8 cellular contexts compared by ENCODE assay signal in the genomic region with DNA sequence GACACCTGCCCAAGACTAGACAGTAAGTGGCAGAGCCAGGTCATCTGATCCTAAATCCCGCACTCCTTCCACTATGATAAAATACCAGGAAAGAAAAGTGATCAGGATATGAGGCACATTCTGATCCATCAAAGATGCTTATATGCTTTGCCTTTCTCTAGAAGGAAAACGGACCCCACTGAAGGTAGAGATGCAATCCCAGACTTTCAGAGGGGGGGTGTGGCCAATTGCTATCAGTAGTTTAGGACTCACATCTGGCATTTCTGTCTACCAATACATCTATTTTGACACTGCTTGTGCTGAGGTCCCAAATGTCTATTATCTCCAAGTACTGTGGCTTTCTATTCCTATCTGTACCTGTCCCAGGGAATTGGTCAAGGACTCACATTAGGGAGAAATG. TPM values are rescaled to one million over a fixed set of nuclear protein-coding genes. Genes with fewer than 3 reads are reported as not detected.
DNase-seq lines count a peak whose midpoint lies in the region; ATAC-seq, FAIRE-seq and TF ChIP-seq lines count a peak whose summit lies in the region.

No MANE protein-coding gene starts in this region.

- H2AK5ac ChIP-seq in mesenchymal stem cell (ENCODE audit: low read length, severe bottlenecking): no peak overlapping the region

- TF ChIP-seq CTCF in cardiac muscle cell (IDR thresholded peaks at IDR 0.05; ENCODE audit: low read depth, low read length) (no peak), K562 (IDR thresholded peaks at IDR 0.05 in 2 of 3, conservative IDR thresholded peaks at IDR 0.05 in 1 of 3; ENCODE audit: insufficient read depth in 2 of 3, low read depth in 1 of 3, low read length in 3 of 3) (no peak), WERI-Rb-1 (IDR thresholded peaks at IDR 0.05; ENCODE audit: low read depth, low read length) (no peak)

- no peak overlapping the region for H2BK12ac ChIP-seq in mesenchymal stem cell (ENCODE audit: low read length in 2 of 2)

- H3K4ac ChIP-seq in mesenchymal stem cell (ENCODE audit: low read depth in 1 of 2, low read length in 2 of 2): no peak overlapping the region

- no peaks in the 10 kb centered on the region for H3K9me1 ChIP-seq in K562 (ENCODE audit: control insufficient read depth, insufficient read depth, low read length)

- H2BK5ac ChIP-seq in mesenchymal stem cell (ENCODE audit: low read depth, low read length, poor library complexity, severe bottlenecking): no peak overlapping the region

- H3K27ac ChIP-seq in cardiac muscle cell (no peak overlapping the region), K562 (ENCODE audit: extremely low read depth, low read depth, low read length) (peak overlapping the region; percentile 99; the same call in 1 of the 3 replicates), mesenchymal stem cell (ENCODE audit: low read length, poor library complexity, severe bottlenecking) (no peak overlapping the region), urinary bladder (ENCODE audit: low read depth) (no peak overlapping the region), WERI-Rb-1 (no peak overlapping the region)

- in situ Hi-C loops in K562 (cut with MboI): no loop called here

- H3K27me3 ChIP-seq in cardiac muscle cell (no peaks in the 10 kb centered on the region), K562 (ENCODE audit: control insufficient read depth in 2 of 2, insufficient read depth in 2 of 2, low read length in 2 of 2) (no peaks in the 10 kb centered on the region), mesenchymal stem cell (ENCODE audit: control insufficient read depth in 1 of 2, insufficient read depth in 1 of 2, low read length in 2 of 2) (no peaks in the 10 kb centered on the region), WERI-Rb-1 (ENCODE audit: insufficient read depth, low read depth, severe bottlenecking) (no peaks in the 10 kb centered on the region)

- TF ChIP-seq EP300 in K562 (IDR thresholded peaks at IDR 0.05; ENCODE audit: low read length): no peak

- peaks cover 33% of the 10 kb centered on the region for H4K20me1 ChIP-seq in K562 (replicated peaks; ENCODE audit: control insufficient read depth, insufficient read depth, low read length)

- H3K9ac ChIP-seq in K562 (ENCODE audit: insufficient read depth in 1 of 2, low read depth in 2 of 2, low read length in 2 of 2) (peak overlapping the region; percentile 98 to 99; a peak in 3 of 4 replicates), mesenchymal stem cell (ENCODE audit: low read length) (peak overlapping the region; percentile 99)

- H3K36me3 ChIP-seq in cardiac muscle cell (peaks cover 4% of the 10 kb centered on the region), K562 (ENCODE audit: control insufficient read depth, insufficient read depth, low read length) (peaks cover 47% of the 10 kb centered on the region), mesenchymal stem cell (ENCODE audit: control insufficient read depth in 1 of 2, insufficient read depth in 2 of 2, low read depth in 1 of 2, low read length in 2 of 2) (peaks cover 6 to 42% of the 10 kb centered on the region in 2 experiments), urinary bladder (ENCODE audit: insufficient read depth) (no peaks in the 10 kb centered on the region), WERI-Rb-1 (peaks cover 3% of the 10 kb centered on the region; the same call in 1 of the 2 replicates)

- CTCF ChIA-PET in K562 (lab: Yijun Ruan, JAX; ENCODE audit: low intra/inter-chr PET ratio): no interaction called here

- H3K4me2 ChIP-seq in K562 (ENCODE audit: insufficient read depth, low read length) (peak overlapping the region; percentile 99), mesenchymal stem cell (ENCODE audit: low read length, poor library complexity, severe bottlenecking) (peak overlapping the region; percentile 80)

- H2BK15ac ChIP-seq in mesenchymal stem cell (ENCODE audit: low read depth, poor library complexity, severe bottlenecking): no peak overlapping the region

- H3K4me3 ChIP-seq in cardiac muscle cell (peak overlapping the region; percentile 73), K562 (peak overlapping the region; percentile 98), mesenchymal stem cell (ENCODE audit: insufficient read depth in 1 of 2, low read depth in 1 of 2, low read length in 2 of 2) (peak overlapping the region in 1 of 2 experiments; percentile 98), urinary bladder (ENCODE audit: low read depth, low read length) (peak overlapping the region; percentile 62), WERI-Rb-1 (ENCODE audit: low read depth, low read length) (no peak overlapping the region)

- no peak for TF ChIP-seq RAD21 in K562 (CRISPR knock-in tag; conservative IDR thresholded peaks at IDR 0.05 in 1 of 2, IDR thresholded peaks at IDR 0.05 in 1 of 2)

- peaks cover 84% of the 10 kb centered on the region for H3K79me2 ChIP-seq in K562 (ENCODE audit: control insufficient read depth, insufficient read depth, low read length)

- DNase-seq in cardiac muscle cell (ENCODE audit: low read depth in 1 of 2, low spot score in 1 of 2) (no peak), cardiac septum (ENCODE audit: low spot score) (no peak), K562 (ENCODE audit: extremely low read depth in 1 of 4, low spot score in 3 of 4) (peak in 1 of 4 experiments; percentile 69), mesenchymal stem cell (no peak), NCI-H1930 (lab: John Stamatoyannopoulos, UW) (no peak), SHP77 treated with DMSO at 0.1 percent for 48 hours (lab: John Stamatoyannopoulos, UW) (no peak), WERI-Rb-1 (no peak)

- H3K79me1 ChIP-seq in mesenchymal stem cell (replicated peaks; ENCODE audit: low read length, poor library complexity, severe bottlenecking): peaks cover 8% of the 10 kb centered on the region

- H4K8ac ChIP-seq in mesenchymal stem cell (ENCODE audit: low read length): no peak overlapping the region

- FAIRE-seq in K562 (lab: Jason Lieb, UNC): peak; percentile 58

- BruUV-seq in K562 (replicated peaks; lab: Mats Ljungman, UMichigan): no TSS peak

- no peak overlapping the region for H3K14ac ChIP-seq in mesenchymal stem cell (ENCODE audit: low read length in 2 of 2)

- H2BK120ac ChIP-seq in mesenchymal stem cell (ENCODE audit: low read depth, low read length): no peak overlapping the region

- no peak overlapping the region for H3K23ac ChIP-seq in mesenchymal stem cell (ENCODE audit: low read length in 2 of 2)

- H3K18ac ChIP-seq in mesenchymal stem cell (ENCODE audit: low read depth in 1 of 2, low read length in 2 of 2): no peak overlapping the region

- 0% methylated on average over 2 of the region's 2 CpGs for WGBS in K562 (ENCODE audit: insufficient coverage, low coverage, missing lambda C conversion rate)
- 54% methylated on average over 1 of the region's 2 CpGs for WGBS in mesenchymal stem cell
- WGBS in urinary bladder: 34% methylated on average over 2 of the region's 2 CpGs

- no peak for TF ChIP-seq POLR2A in K562 (conservative IDR thresholded peaks at IDR 0.05)

- H2AFZ ChIP-seq in K562 (ENCODE audit: low read depth, low read length) (no peak overlapping the region), mesenchymal stem cell (ENCODE audit: low read depth, low read length) (no peak overlapping the region)

- peaks cover 19% of the 10 kb centered on the region for H3K4me1 ChIP-seq in cardiac muscle cell (ENCODE audit: low read depth)
- peaks cover 23 to 25% of the 10 kb centered on the region in 2 experiments; a peak in 4 of 5 replicates for H3K4me1 ChIP-seq in K562 (replicated peaks in 1 of 2; ENCODE audit: control insufficient read depth in 2 of 2, insufficient read depth in 2 of 2, low read length in 2 of 2)
- peaks cover 3% of the 10 kb centered on the region for H3K4me1 ChIP-seq in mesenchymal stem cell (ENCODE audit: control insufficient read depth, insufficient read depth, low read depth, low read length)
- H3K4me1 ChIP-seq in urinary bladder (ENCODE audit: insufficient read depth): peaks cover 2% of the 10 kb centered on the region

- POLR2A ChIA-PET in K562 (lab: Yijun Ruan, JAX): interaction anchor here (0.8 to 13.0 kb wide), 3 partner anchors 14 to 22 kb away, joined by 5 to 185 read pairs (median 5); a partner anchor contains a TSS

- intact Hi-C loops in cardiac septum (cut with DNase I) (no loop called here), K562 (cut with micrococcal nuclease) (no loop called here)

- H3K9me3 ChIP-seq in cardiac muscle cell (ENCODE audit: low read depth): no peaks in the 10 kb centered on the region
- H3K9me3 ChIP-seq in K562 (replicated peaks; ENCODE audit: control insufficient read depth, insufficient read depth, low read depth, low read length): no peaks in the 10 kb centered on the region
- H3K9me3 ChIP-seq in mesenchymal stem cell (ENCODE audit: control insufficient read depth, low read length): no peaks in the 10 kb centered on the region
- no peaks in the 10 kb centered on the region for H3K9me3 ChIP-seq in WERI-Rb-1 (ENCODE audit: severe bottlenecking)

- ATAC-seq in K562: no peak

- H4K91ac ChIP-seq in mesenchymal stem cell (ENCODE audit: low read length): no peak overlapping the region

RNA-seq across cellular contexts. Expression of a gene that starts 1.7 kb away (rescaled TPM):
- total RNA-seq in cardiac muscle cell: 10.4 and 12.3 TPM in 2 replicates
- 9.5 and 10.5 TPM in 2 replicates for polyA plus RNA-seq in cardiac muscle cell
- 9.1 TPM for total RNA-seq in cardiac septum
- total RNA-seq in K562 (2011; cell fraction: chromatin; rRNA removed; ENCODE audit: low replicate concordance): 34.8 and 81.1 TPM in 2 replicates
- total RNA-seq in K562 (2011; cell fraction: nucleolus; rRNA removed): 29.7 and 40.4 TPM in 2 replicates
- 48.1 and 60.9 TPM in 2 replicates for total RNA-seq in K562 (2011; cell fraction: nucleoplasm; rRNA removed)
- total RNA-seq in K562 (2014; rRNA removed): 6.1 and 6.5 TPM in 2 replicates
- 13.5 and 13.9 TPM in 2 replicates for total RNA-seq in K562 (2014; rRNA removed; fragmentation: Illumina TruSeq; extraction: Trizol)
- 10.5 and 12.8 TPM in 2 replicates for total RNA-seq in K562 (2015; rRNA removed; fragmentation: Illumina TruSeq; extraction: Trizol)
- 13.5 and 14.2 TPM in 2 replicates for total RNA-seq in K562 (2021)
- polyA plus RNA-seq in K562 (2011; rRNA removed): 21.9 and 24.1 TPM in 2 replicates
- polyA plus RNA-seq in K562 (2011; cell fraction: cytosol; rRNA removed): 5.6 and 11.8 TPM in 2 replicates
- 30.2 and 31.5 TPM in 2 replicates for polyA plus RNA-seq in K562 (2011; cell fraction: nucleus; rRNA removed)
- 12.9 and 20.0 TPM in 2 replicates for polyA plus RNA-seq in K562 (2012)
- 15.8 and 17.2 TPM in 2 replicates for polyA plus RNA-seq in K562 (2014; fragmentation: Illumina TruSeq; extraction: Trizol)
- polyA plus RNA-seq in K562 (2014; fragmentation: Nextera tagmentation; extraction: Ambion mirVana): 1 to 10 TPM; 3.3 to 3.7 TPM
- 18.0 and 20.0 TPM in 2 replicates for polyA plus RNA-seq in K562 (2014; rRNA removed)
- polyA minus RNA-seq in K562 (2011; rRNA and poly(A)+ RNA removed): 17.6 and 20.0 TPM in 2 replicates
- polyA minus RNA-seq in K562 (2011; cell fraction: cytosol; rRNA and poly(A)+ RNA removed): 6.1 and 6.8 TPM in 2 replicates
- polyA minus RNA-seq in K562 (2011; cell fraction: nucleus; rRNA and poly(A)+ RNA removed): 11.4 and 21.9 TPM in 2 replicates
- polyA plus RNA-seq in mesenchymal stem cell (2013, experiment 1 of 2): 4.2 TPM
- 4.0 TPM for polyA plus RNA-seq in mesenchymal stem cell (2013, experiment 2 of 2)
- 14.1 TPM for total RNA-seq in urinary bladder
- 13.8 TPM for polyA plus RNA-seq in urinary bladder

RNA-seq across cellular contexts. Expression of a gene that starts 15.6 kb away (rescaled TPM):
- total RNA-seq in cardiac muscle cell (2,235 and 2,267 TPM in 2 replicates), cardiac septum (557 TPM), K562 (2014; rRNA removed) (4,051 and 4,420 TPM in 2 replicates), K562 (2014; rRNA removed; fragmentation: Illumina TruSeq; extraction: Trizol) (2,268 and 2,618 TPM in 2 replicates), K562 (2015; rRNA removed; fragmentation: Illumina TruSeq; extraction: Trizol) (3,776 and 3,843 TPM in 2 replicates), K562 (2021) (2,303 and 2,318 TPM in 2 replicates), urinary bladder (2,993 TPM)
- polyA plus RNA-seq in cardiac muscle cell (803 and 899 TPM in 2 replicates), K562 (2011; rRNA removed) (3,764 and 5,908 TPM in 2 replicates), K562 (2014; fragmentation: Illumina TruSeq; extraction: Trizol) (3,833 and 4,270 TPM in 2 replicates), K562 (2014; fragmentation: Nextera tagmentation; extraction: Ambion mirVana) (1,000 to 10,000 TPM; 3,894 to 5,311 TPM), K562 (2014; rRNA removed) (3,427 and 3,846 TPM in 2 replicates), urinary bladder (2,408 TPM)
- total RNA-seq in K562 (2011; cell fraction: chromatin; rRNA removed; ENCODE audit: low replicate concordance): 854 and 1,455 TPM in 2 replicates
- 1,835 and 1,893 TPM in 2 replicates for total RNA-seq in K562 (2011; cell fraction: nucleolus; rRNA removed)
- total RNA-seq in K562 (2011; cell fraction: nucleoplasm; rRNA removed): 1,718 and 2,743 TPM in 2 replicates
- 7,594 and 7,810 TPM in 2 replicates for polyA plus RNA-seq in K562 (2011; cell fraction: cytosol; rRNA removed)
- polyA plus RNA-seq in K562 (2011; cell fraction: nucleus; rRNA removed): 2,830 and 3,465 TPM in 2 replicates
- polyA plus RNA-seq in K562 (2012): 3,329 and 5,405 TPM in 2 replicates
- polyA minus RNA-seq in K562 (2011; rRNA and poly(A)+ RNA removed): 4,917 and 6,085 TPM in 2 replicates
- 3,397 and 3,535 TPM in 2 replicates for polyA minus RNA-seq in K562 (2011; cell fraction: cytosol; rRNA and poly(A)+ RNA removed)
- polyA minus RNA-seq in K562 (2011; cell fraction: nucleus; rRNA and poly(A)+ RNA removed): 973 and 1,854 TPM in 2 replicates
- polyA plus RNA-seq in mesenchymal stem cell (2013, experiment 1 of 2): 2,784 TPM
- 2,751 TPM for polyA plus RNA-seq in mesenchymal stem cell (2013, experiment 2 of 2)

RNA-seq across cellular contexts. Expression of a gene that starts 36.2 kb away (rescaled TPM):
- 29.4 and 30.1 TPM in 2 replicates for total RNA-seq in cardiac muscle cell
- 3.4 and 5.4 TPM in 2 replicates for polyA plus RNA-seq in cardiac muscle cell
- 33.0 TPM for total RNA-seq in cardiac septum
- total RNA-seq in K562 (2011; cell fraction: chromatin; rRNA removed; ENCODE audit: low replicate concordance): 93.5 and 120 TPM in 2 replicates
- total RNA-seq in K562 (2011; cell fraction: nucleolus; rRNA removed): 59.6 and 64.0 TPM in 2 replicates
- total RNA-seq in K562 (2011; cell fraction: nucleoplasm; rRNA removed): 84.3 and 102 TPM in 2 replicates
- total RNA-seq in K562 (2014; rRNA removed): 29.5 and 31.6 TPM in 2 replicates
- 11.4 and 14.2 TPM in 2 replicates for total RNA-seq in K562 (2014; rRNA removed; fragmentation: Illumina TruSeq; extraction: Trizol)
- total RNA-seq in K562 (2015; rRNA removed; fragmentation: Illumina TruSeq; extraction: Trizol): 21.7 and 25.6 TPM in 2 replicates
- 37.7 and 47.6 TPM in 2 replicates for total RNA-seq in K562 (2021)
- 15.6 and 19.3 TPM in 2 replicates for polyA plus RNA-seq in K562 (2011; rRNA removed)
- 15.7 and 25.0 TPM in 2 replicates for polyA plus RNA-seq in K562 (2011; cell fraction: cytosol; rRNA removed)
- 121 and 125 TPM in 2 replicates for polyA plus RNA-seq in K562 (2011; cell fraction: nucleus; rRNA removed)
- polyA plus RNA-seq in K562 (2012): 32.5 and 45.1 TPM in 2 replicates
- 20.9 and 29.8 TPM in 2 replicates for polyA plus RNA-seq in K562 (2014; fragmentation: Illumina TruSeq; extraction: Trizol)
- 1 to 10 TPM; 1.8 to 2.1 TPM for polyA plus RNA-seq in K562 (2014; fragmentation: Nextera tagmentation; extraction: Ambion mirVana)
- polyA plus RNA-seq in K562 (2014; rRNA removed): 34.8 and 39.3 TPM in 2 replicates
- 14.0 and 16.6 TPM in 2 replicates for polyA minus RNA-seq in K562 (2011; rRNA and poly(A)+ RNA removed)
- polyA minus RNA-seq in K562 (2011; cell fraction: cytosol; rRNA and poly(A)+ RNA removed): 7.3 and 9.5 TPM in 2 replicates
- polyA minus RNA-seq in K562 (2011; cell fraction: nucleus; rRNA and poly(A)+ RNA removed): 19.9 and 22.7 TPM in 2 replicates
- 19.1 TPM for polyA plus RNA-seq in mesenchymal stem cell (2013, experiment 1 of 2)
- polyA plus RNA-seq in mesenchymal stem cell (2013, experiment 2 of 2): 19.0 TPM
- total RNA-seq in urinary bladder: 8.8 TPM
- polyA plus RNA-seq in urinary bladder: 20.6 TPM

RNA-seq across cellular contexts. Expression of a gene that starts 54.3 kb away (rescaled TPM):
- total RNA-seq in cardiac muscle cell: 0.39 TPM in 1 of 2 replicates, not detected in the other
- 0.11 and 0.20 TPM in 2 replicates for polyA plus RNA-seq in cardiac muscle cell
- total RNA-seq in cardiac septum: 6.4 TPM
- total RNA-seq in K562 (2011; cell fraction: chromatin; rRNA removed; ENCODE audit: low replicate concordance): 5.4 and 8.3 TPM in 2 replicates
- total RNA-seq in K562 (2011; cell fraction: nucleolus; rRNA removed): 6.2 and 7.5 TPM in 2 replicates
- total RNA-seq in K562 (2011; cell fraction: nucleoplasm; rRNA removed): 7.2 and 7.9 TPM in 2 replicates
- 12.9 and 13.8 TPM in 2 replicates for total RNA-seq in K562 (2014; rRNA removed)
- 8.4 and 11.7 TPM in 2 replicates for total RNA-seq in K562 (2014; rRNA removed; fragmentation: Illumina TruSeq; extraction: Trizol)
- total RNA-seq in K562 (2015; rRNA removed; fragmentation: Illumina TruSeq; extraction: Trizol): 8.9 and 9.0 TPM in 2 replicates
- 10.3 and 12.4 TPM in 2 replicates for total RNA-seq in K562 (2021)
- polyA plus RNA-seq in K562 (2011; rRNA removed): 7.1 and 12.6 TPM in 2 replicates
- 4.5 and 12.8 TPM in 2 replicates for polyA plus RNA-seq in K562 (2011; cell fraction: cytosol; rRNA removed)
- 8.4 and 8.9 TPM in 2 replicates for polyA plus RNA-seq in K562 (2011; cell fraction: nucleus; rRNA removed)
- polyA plus RNA-seq in K562 (2012): 6.9 and 17.6 TPM in 2 replicates
- 5.4 and 7.7 TPM in 2 replicates for polyA plus RNA-seq in K562 (2014; fragmentation: Illumina TruSeq; extraction: Trizol)
- polyA plus RNA-seq in K562 (2014; fragmentation: Nextera tagmentation; extraction: Ambion mirVana): 1 to 10 TPM; 2.6 to 3.2 TPM
- 12.4 and 14.9 TPM in 2 replicates for polyA plus RNA-seq in K562 (2014; rRNA removed)
- polyA minus RNA-seq in K562 (2011; rRNA and poly(A)+ RNA removed): 3.3 and 4.2 TPM in 2 replicates
- polyA minus RNA-seq in K562 (2011; cell fraction: cytosol; rRNA and poly(A)+ RNA removed): 3.4 and 4.1 TPM in 2 replicates
- polyA minus RNA-seq in K562 (2011; cell fraction: nucleus; rRNA and poly(A)+ RNA removed): 2.6 and 3.3 TPM in 2 replicates
- polyA plus RNA-seq in mesenchymal stem cell (2013, experiment 1 of 2): 1.8 TPM
- 1.4 TPM for polyA plus RNA-seq in mesenchymal stem cell (2013, experiment 2 of 2)
- 1.2 TPM for total RNA-seq in urinary bladder
- 3.7 TPM for polyA plus RNA-seq in urinary bladder
